Comparison of ENCODE assay signal across 1 cellular context in genomic region chr3:152857082-152857481, GRCh38.
TF ChIP-seq lines count a peak whose summit lies in the region.

No MANE protein-coding gene starts in this region.

TF ChIP-seq in K562, 482 proteins besides CTCF, POLR2A, EP300 and RAD21 (continued from another document and continues in another):
- TF ChIP-seq, protein P1, sequence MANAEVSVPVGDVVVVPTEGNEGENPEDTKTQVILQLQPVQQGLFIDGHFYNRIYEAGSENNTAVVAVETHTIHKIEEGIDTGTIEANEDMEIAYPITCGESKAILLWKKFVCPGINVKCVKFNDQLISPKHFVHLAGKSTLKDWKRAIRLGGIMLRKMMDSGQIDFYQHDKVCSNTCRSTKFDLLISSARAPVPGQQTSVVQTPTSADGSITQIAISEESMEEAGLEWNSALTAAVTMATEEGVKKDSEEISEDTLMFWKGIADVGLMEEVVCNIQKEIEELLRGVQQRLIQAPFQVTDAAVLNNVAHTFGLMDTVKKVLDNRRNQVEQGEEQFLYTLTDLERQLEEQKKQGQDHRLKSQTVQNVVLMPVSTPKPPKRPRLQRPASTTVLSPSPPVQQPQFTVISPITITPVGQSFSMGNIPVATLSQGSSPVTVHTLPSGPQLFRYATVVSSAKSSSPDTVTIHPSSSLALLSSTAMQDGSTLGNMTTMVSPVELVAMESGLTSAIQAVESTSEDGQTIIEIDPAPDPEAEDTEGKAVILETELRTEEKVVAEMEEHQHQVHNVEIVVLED (CRISPR knock-in tag; IDR thresholded peaks at IDR 0.05): no peak
- no peak for TF ChIP-seq NUFIP1 (IDR thresholded peaks at IDR 0.05; ENCODE audit: partially characterized antibody)
- no peak for TF ChIP-seq RFX5 (IDR thresholded peaks at IDR 0.05; ENCODE audit: low read depth, low read length)
- no peak for TF ChIP-seq GATAD2A (IDR thresholded peaks at IDR 0.05)
- TF ChIP-seq IFI16 (CRISPR knock-in tag; IDR thresholded peaks at IDR 0.05): no peak
- TF ChIP-seq TFE3 (CRISPR knock-in tag; IDR thresholded peaks at IDR 0.05): no peak
- TF ChIP-seq ZNF644 (tag; IDR thresholded peaks at IDR 0.05; ENCODE audit: low read depth): peak; percentile 27; the same call in 1 of the 2 replicates
- TF ChIP-seq NCOA6 (IDR thresholded peaks at IDR 0.05): no peak
- no peak for TF ChIP-seq ZNF121 (CRISPR knock-in tag; conservative IDR thresholded peaks at IDR 0.05)
- no peak for TF ChIP-seq RHOXF2B (CRISPR knock-in tag; conservative IDR thresholded peaks at IDR 0.05)
- TF ChIP-seq KDM1A (IDR thresholded peaks at IDR 0.05): peak; percentile 91 to 93
- TF ChIP-seq HMGN3 (IDR thresholded peaks at IDR 0.05; ENCODE audit: borderline replicate concordance, extremely low read depth, insufficient read length, low read depth, low read length): no peak
- TF ChIP-seq RBM14 (IDR thresholded peaks at IDR 0.05; ENCODE audit: borderline replicate concordance, insufficient read depth, low read depth, low read length): no peak
- peak; percentile 94 for TF ChIP-seq ZNF316 (IDR thresholded peaks at IDR 0.05)
- TF ChIP-seq DMBX1 (CRISPR knock-in tag; IDR thresholded peaks at IDR 0.05; ENCODE audit: borderline replicate concordance): no peak
- TF ChIP-seq CHAMP1 (IDR thresholded peaks at IDR 0.05): peak; percentile 68; the same call in 1 of the 2 replicates
- TF ChIP-seq, protein P2, sequence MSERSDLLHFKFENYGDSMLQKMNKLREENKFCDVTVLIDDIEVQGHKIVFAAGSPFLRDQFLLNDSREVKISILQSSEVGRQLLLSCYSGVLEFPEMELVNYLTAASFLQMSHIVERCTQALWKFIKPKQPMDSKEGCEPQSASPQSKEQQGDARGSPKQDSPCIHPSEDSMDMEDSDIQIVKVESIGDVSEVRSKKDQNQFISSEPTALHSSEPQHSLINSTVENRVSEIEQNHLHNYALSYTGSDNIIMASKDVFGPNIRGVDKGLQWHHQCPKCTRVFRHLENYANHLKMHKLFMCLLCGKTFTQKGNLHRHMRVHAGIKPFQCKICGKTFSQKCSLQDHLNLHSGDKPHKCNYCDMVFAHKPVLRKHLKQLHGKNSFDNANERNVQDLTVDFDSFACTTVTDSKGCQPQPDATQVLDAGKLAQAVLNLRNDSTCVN (CRISPR knock-in tag; IDR thresholded peaks at IDR 0.05): no peak
- no peak for TF ChIP-seq KLF6 (CRISPR knock-in tag; IDR thresholded peaks at IDR 0.05; ENCODE audit: borderline replicate concordance)
- no peak for TF ChIP-seq HMG20B (CRISPR knock-in tag; IDR thresholded peaks at IDR 0.05)
- TF ChIP-seq MAFG (tag; conservative IDR thresholded peaks at IDR 0.05): peak; percentile 93
- no peak for TF ChIP-seq SIN3B (IDR thresholded peaks at IDR 0.05; ENCODE audit: low read depth)
- TF ChIP-seq KLF1 (tag; IDR thresholded peaks at IDR 0.05): no peak
- TF ChIP-seq CBFB (CRISPR knock-in tag; IDR thresholded peaks at IDR 0.05): no peak
- TF ChIP-seq RBBP5 (IDR thresholded peaks at IDR 0.05; ENCODE audit: borderline replicate concordance, insufficient read depth, low read length, poor library complexity, severe bottlenecking): no peak
- TF ChIP-seq BRF1 (IDR thresholded peaks at IDR 0.05; ENCODE audit: borderline replicate concordance, extremely low read depth, insufficient read length): no peak
- TF ChIP-seq, protein P3, sequence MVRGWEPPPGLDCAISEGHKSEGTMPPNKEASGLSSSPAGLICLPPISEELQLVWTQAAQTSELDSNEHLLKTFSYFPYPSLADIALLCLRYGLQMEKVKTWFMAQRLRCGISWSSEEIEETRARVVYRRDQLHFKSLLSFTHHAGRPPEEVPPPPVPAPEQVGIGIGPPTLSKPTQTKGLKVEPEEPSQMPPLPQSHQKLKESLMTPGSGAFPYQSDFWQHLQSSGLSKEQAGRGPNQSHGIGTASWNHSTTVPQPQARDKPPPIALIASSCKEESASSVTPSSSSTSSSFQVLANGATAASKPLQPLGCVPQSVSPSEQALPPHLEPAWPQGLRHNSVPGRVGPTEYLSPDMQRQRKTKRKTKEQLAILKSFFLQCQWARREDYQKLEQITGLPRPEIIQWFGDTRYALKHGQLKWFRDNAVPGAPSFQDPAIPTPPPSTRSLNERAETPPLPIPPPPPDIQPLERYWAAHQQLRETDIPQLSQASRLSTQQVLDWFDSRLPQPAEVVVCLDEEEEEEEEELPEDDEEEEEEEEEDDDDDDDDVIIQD (CRISPR knock-in tag; IDR thresholded peaks at IDR 0.05): no peak
- no peak for TF ChIP-seq DDX20 (tag; IDR thresholded peaks at IDR 0.05; ENCODE audit: low read depth)
- no peak for TF ChIP-seq FOXJ3 (CRISPR knock-in tag; IDR thresholded peaks at IDR 0.05)
- no peak for TF ChIP-seq ZNF354B (CRISPR knock-in tag; IDR thresholded peaks at IDR 0.05)
- no peak for TF ChIP-seq TCF7 (IDR thresholded peaks at IDR 0.05; ENCODE audit: borderline replicate concordance)
- no peak for TF ChIP-seq ZNF764 (CRISPR knock-in tag; IDR thresholded peaks at IDR 0.05; ENCODE audit: low read depth)
- TF ChIP-seq SAP30 (IDR thresholded peaks at IDR 0.05; ENCODE audit: borderline replicate concordance, insufficient read depth, low read depth, low read length, poor library complexity, severe bottlenecking): no peak
- TF ChIP-seq FIP1L1 (IDR thresholded peaks at IDR 0.05; ENCODE audit: low read depth, low read length, poor library complexity, severe bottlenecking): no peak
- TF ChIP-seq ZNF780A (CRISPR knock-in tag; IDR thresholded peaks at IDR 0.05): no peak
- TF ChIP-seq ZKSCAN8 (CRISPR knock-in tag; IDR thresholded peaks at IDR 0.05): no peak
- TF ChIP-seq CREB1 (IDR thresholded peaks at IDR 0.05): no peak
- no peak for TF ChIP-seq CREB1 (CRISPR knock-in tag; IDR thresholded peaks at IDR 0.05)
- TF ChIP-seq ZNF347 (CRISPR knock-in tag; IDR thresholded peaks at IDR 0.05; ENCODE audit: low read depth): no peak
- no peak for TF ChIP-seq GATAD2B (IDR thresholded peaks at IDR 0.05; ENCODE audit: borderline replicate concordance)
- TF ChIP-seq SREBF2 (CRISPR knock-in tag; IDR thresholded peaks at IDR 0.05): no peak
- TF ChIP-seq SETDB1 (IDR thresholded peaks at IDR 0.05; ENCODE audit: low read length): no peak
- TF ChIP-seq, protein P4, sequence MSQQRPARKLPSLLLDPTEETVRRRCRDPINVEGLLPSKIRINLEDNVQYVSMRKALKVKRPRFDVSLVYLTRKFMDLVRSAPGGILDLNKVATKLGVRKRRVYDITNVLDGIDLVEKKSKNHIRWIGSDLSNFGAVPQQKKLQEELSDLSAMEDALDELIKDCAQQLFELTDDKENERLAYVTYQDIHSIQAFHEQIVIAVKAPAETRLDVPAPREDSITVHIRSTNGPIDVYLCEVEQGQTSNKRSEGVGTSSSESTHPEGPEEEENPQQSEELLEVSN (IDR thresholded peaks at IDR 0.05; ENCODE audit: borderline replicate concordance in 1 of 2, extremely low read depth in 1 of 2, insufficient read depth in 1 of 2, insufficient read length in 1 of 2, low read depth in 1 of 2, low read length in 1 of 2, poor library complexity in 1 of 2, severe bottlenecking in 1 of 2): no peak
- TF ChIP-seq ETV1 (tag; conservative IDR thresholded peaks at IDR 0.05; ENCODE audit: low read depth): no peak
- no peak for TF ChIP-seq XRCC3 (IDR thresholded peaks at IDR 0.05)
- no peak for TF ChIP-seq LARP7 (IDR thresholded peaks at IDR 0.05)
- no peak for TF ChIP-seq XRCC5 (IDR thresholded peaks at IDR 0.05; ENCODE audit: low read depth, low read length)
- TF ChIP-seq MTA1 (IDR thresholded peaks at IDR 0.05; ENCODE audit: borderline replicate concordance): no peak
- TF ChIP-seq NR4A1 (CRISPR knock-in tag; IDR thresholded peaks at IDR 0.05): no peak
- TF ChIP-seq NR4A1 (tag; IDR thresholded peaks at IDR 0.05): no peak
- TF ChIP-seq FOSL1 (tag; conservative IDR thresholded peaks at IDR 0.05): peak; percentile 94
- TF ChIP-seq ZNF318 (IDR thresholded peaks at IDR 0.05; ENCODE audit: borderline replicate concordance in 1 of 2, low read depth in 1 of 2): no peak
- TF ChIP-seq ZNF436 (CRISPR knock-in tag; IDR thresholded peaks at IDR 0.05): no peak
- TF ChIP-seq BACH1 (tag; IDR thresholded peaks at IDR 0.05): peak; percentile 80
- TF ChIP-seq TAF9B (IDR thresholded peaks at IDR 0.05; ENCODE audit: partially characterized antibody): no peak
- TF ChIP-seq JUN (IDR thresholded peaks at IDR 0.05; ENCODE audit: borderline replicate concordance, low read depth, low read length): peak; percentile 63; the same call in 1 of the 2 replicates
- no peak for TF ChIP-seq JUN (CRISPR knock-in tag; IDR thresholded peaks at IDR 0.05; ENCODE audit: borderline replicate concordance)
- TF ChIP-seq ZNF766 (CRISPR knock-in tag; conservative IDR thresholded peaks at IDR 0.05): peak; percentile 41; the same call in 1 of the 2 replicates
- no peak for TF ChIP-seq ZNF239 (CRISPR knock-in tag; IDR thresholded peaks at IDR 0.05)
- no peak for TF ChIP-seq TAF7 (tag; IDR thresholded peaks at IDR 0.05)
- TF ChIP-seq ZNF197 (CRISPR knock-in tag; IDR thresholded peaks at IDR 0.05; ENCODE audit: low read depth): no peak
- no peak for TF ChIP-seq RFX7 (CRISPR knock-in tag; IDR thresholded peaks at IDR 0.05)
- no peak for TF ChIP-seq ZNF224 (CRISPR knock-in tag; IDR thresholded peaks at IDR 0.05)
